In genomic region chr2:72077702-72078169, GRCh38 we compare ENCODE assay signal across 17 cellular contexts.
DNase-seq lines count a peak whose midpoint lies in the region; ATAC-seq and TF ChIP-seq lines count a peak whose summit lies in the region.
"Had no signal": no experiment of that assay in that cellular context is flagged by ENCODE, and none has a peak within 500 bp of the region (broad histone marks: within the 10 kb centered on the region; RNA-seq: fewer than 3 reads in every experiment).

No MANE protein-coding gene starts in this region.

- peaks cover 4% of the 10 kb centered on the region for H3K4me1 Mint-ChIP-seq in WTC11
- H3K4me1 Mint-ChIP-seq: B cell, IgD-negative memory B cell had no signal

- H2AFZ ChIP-seq in mesenchymal stem cell (ENCODE audit: low read depth, low read length) = no peak overlapping the region

- no peak overlapping the region for H3K4me3 Mint-ChIP-seq in WTC11
- H3K4me3 Mint-ChIP-seq: B cell; CD8-positive, alpha-beta T cell; HFFc6; IgD-negative memory B cell had no signal

- ATAC-seq in WTC11 = no peak
- peak; percentile 58 to 92 (median 82) for ATAC-seq in right lobe of liver
- ATAC-seq: CD8-positive, alpha-beta T cell; GM12878 had no signal

- TF ChIP-seq CTCF in WTC11 (IDR thresholded peaks at IDR 0.05) = no peak
- no peak for TF ChIP-seq CTCF in right lobe of liver (IDR thresholded peaks at IDR 0.05)

- in situ Hi-C loops in G401 (cut with HindIII; ENCODE audit: low sequenced_read_pairs) = no loop called here

- no peak overlapping the region for H2BK12ac ChIP-seq in mesenchymal stem cell (ENCODE audit: low read length in 2 of 2)

- H4K8ac ChIP-seq in mesenchymal stem cell (ENCODE audit: low read length) = no peak overlapping the region

- TF ChIP-seq POLR2A in right lobe of liver (IDR thresholded peaks at IDR 0.05) = no peak

- H3K27me3 ChIP-seq in right lobe of liver (no peaks in the 10 kb centered on the region), mesenchymal stem cell (ENCODE audit: control insufficient read depth in 1 of 2, insufficient read depth in 1 of 2, low read length in 2 of 2) (no peaks in the 10 kb centered on the region)

- intact Hi-C loops in right lobe of liver (cut with DNase I) = no loop called here

- H3K27ac Mint-ChIP-seq in WTC11 = no peak overlapping the region
- H3K27ac Mint-ChIP-seq: B cell; CD8-positive, alpha-beta T cell; HFFc6; IgD-negative memory B cell had no signal

- H2AK5ac ChIP-seq in mesenchymal stem cell (ENCODE audit: low read length, severe bottlenecking) = no peak overlapping the region

- H3K27ac ChIP-seq in right lobe of liver = no peak overlapping the region
- H3K27ac ChIP-seq in mesenchymal stem cell (ENCODE audit: low read length, poor library complexity, severe bottlenecking) = no peak overlapping the region
- H3K27ac ChIP-seq: C4-2B had no signal

- H3K9me3 ChIP-seq in right lobe of liver (no peaks in the 10 kb centered on the region), mesenchymal stem cell (ENCODE audit: control insufficient read depth, low read length) (peaks cover 24% of the 10 kb centered on the region)

- H3K9me3 Mint-ChIP-seq in WTC11 = peaks cover 51% of the 10 kb centered on the region

- H3K79me1 ChIP-seq in mesenchymal stem cell (replicated peaks; ENCODE audit: low read length, poor library complexity, severe bottlenecking) = no peaks in the 10 kb centered on the region

- POLR2A ChIA-PET in WTC11 (lab: Charles Lee) = no interaction called here

- H2BK120ac ChIP-seq in mesenchymal stem cell (ENCODE audit: low read depth, low read length) = no peak overlapping the region

- DNase-seq in DMS53 (lab: John Stamatoyannopoulos, UW) = peak; percentile 87
- peak; percentile 53 for DNase-seq in HuH-7.5 (ENCODE audit: low spot score)
- DNase-seq in WTC11 (ENCODE audit: low spot score) = no peak
- DNase-seq in right lobe of liver = no peak
- no peak for DNase-seq in stimulated activated CD8-positive, alpha-beta memory T cell treated with anti-CD3 and anti-CD28 coated beads, Interleukin-4, amount 100 ng/mL, for 48 hours
- no peak for DNase-seq in activated naive CD4-positive, alpha-beta T cell treated with Interleukin-2 at 50 U/mL for 16 hours
- no peak for DNase-seq in mesenchymal stem cell
- DNase-seq in G401 (ENCODE audit: low spot score) = no peak
- DNase-seq: CD8-positive, alpha-beta T cell; COR-L47; DMS153; HCEC 1CT; HFFc6 had no signal

- H3K4me1 ChIP-seq in right lobe of liver (peaks cover 0 to 14% (median 4%) of the 10 kb centered on the region in 4 donors), mesenchymal stem cell (ENCODE audit: control insufficient read depth, insufficient read depth, low read depth, low read length) (peaks cover 12% of the 10 kb centered on the region)

- CTCF ChIA-PET in WTC11 (lab: Charles Lee) = no interaction called here

- H3K4me3 ChIP-seq in right lobe of liver (no peak overlapping the region), mesenchymal stem cell (ENCODE audit: insufficient read depth in 1 of 2, low read depth in 1 of 2, low read length in 2 of 2) (no peak overlapping the region)
- H3K4me3 ChIP-seq: GM12878 had no signal

- no peak overlapping the region for H3K23ac ChIP-seq in mesenchymal stem cell (ENCODE audit: low read length in 2 of 2)

- no peak overlapping the region for H3K14ac ChIP-seq in mesenchymal stem cell (ENCODE audit: low read length in 2 of 2)

- H4K91ac ChIP-seq in mesenchymal stem cell (ENCODE audit: low read length) = no peak overlapping the region

- no peak overlapping the region for H2BK5ac ChIP-seq in mesenchymal stem cell (ENCODE audit: low read depth, low read length, poor library complexity, severe bottlenecking)

- no peak overlapping the region for H3K9ac ChIP-seq in mesenchymal stem cell (ENCODE audit: low read length)

- no peak overlapping the region for H3K4me2 ChIP-seq in mesenchymal stem cell (ENCODE audit: low read length, poor library complexity, severe bottlenecking)

- no peak overlapping the region for H2BK15ac ChIP-seq in mesenchymal stem cell (ENCODE audit: low read depth, poor library complexity, severe bottlenecking)

- H3K18ac ChIP-seq in mesenchymal stem cell (ENCODE audit: low read depth in 1 of 2, low read length in 2 of 2) = no peak overlapping the region

- no peak overlapping the region for H3K4ac ChIP-seq in mesenchymal stem cell (ENCODE audit: low read depth in 1 of 2, low read length in 2 of 2)

- no peaks in the 10 kb centered on the region for H3K36me3 ChIP-seq in right lobe of liver
- no peaks in the 10 kb centered on the region for H3K36me3 ChIP-seq in mesenchymal stem cell (ENCODE audit: control insufficient read depth in 1 of 2, insufficient read depth in 2 of 2, low read depth in 1 of 2, low read length in 2 of 2)

- 33% methylated on average over 1 of the region's 1 CpG for WGBS in right lobe of liver (ENCODE audit: insufficient coverage, low coverage, low lambda C conversion rate, missing lambda C conversion rate)
- 50% methylated on average over 1 of the region's 1 CpG for WGBS in mesenchymal stem cell

- H3K36me3 Mint-ChIP-seq in WTC11 = peaks cover 23% of the 10 kb centered on the region
- H3K36me3 Mint-ChIP-seq: CD8-positive, alpha-beta T cell; IgD-negative memory B cell had no signal

- no peaks in the 10 kb centered on the region; the same call in 1 of the 2 replicates for H3K27me3 Mint-ChIP-seq in WTC11 (ENCODE audit: low read depth)
- H3K27me3 Mint-ChIP-seq: B cell had no signal

TF ChIP-seq in WTC11, 78 proteins besides CTCF, POLR2A, EP300 and RAD21:
- no peak for TF ChIP-seq ZSCAN18 (CRISPR knock-in tag; IDR thresholded peaks at IDR 0.05)
- TF ChIP-seq GABPB1 (CRISPR knock-in tag; IDR thresholded peaks at IDR 0.05) = peak; percentile 67

Comparison
In these comparisons a context has a peak if more than half of its experiments do, and no peak if none do; other contexts are left out.
1. DNase-seq: peak in DMS53 (single experiment) and HuH-7.5 (single experiment); none in WTC11 (single experiment), right lobe of liver (0 of 3), stimulated activated CD8-positive, alpha-beta memory T cell treated with anti-CD3 and anti-CD28 coated beads, Interleukin-4, amount 100 ng/mL, for 48 hours (single experiment), activated naive CD4-positive, alpha-beta T cell treated with Interleukin-2 at 50 U/mL for 16 hours (single experiment), mesenchymal stem cell (single experiment) and G401 (single experiment).